8 cellular contexts compared by ENCODE assay signal in the genomic region with DNA sequence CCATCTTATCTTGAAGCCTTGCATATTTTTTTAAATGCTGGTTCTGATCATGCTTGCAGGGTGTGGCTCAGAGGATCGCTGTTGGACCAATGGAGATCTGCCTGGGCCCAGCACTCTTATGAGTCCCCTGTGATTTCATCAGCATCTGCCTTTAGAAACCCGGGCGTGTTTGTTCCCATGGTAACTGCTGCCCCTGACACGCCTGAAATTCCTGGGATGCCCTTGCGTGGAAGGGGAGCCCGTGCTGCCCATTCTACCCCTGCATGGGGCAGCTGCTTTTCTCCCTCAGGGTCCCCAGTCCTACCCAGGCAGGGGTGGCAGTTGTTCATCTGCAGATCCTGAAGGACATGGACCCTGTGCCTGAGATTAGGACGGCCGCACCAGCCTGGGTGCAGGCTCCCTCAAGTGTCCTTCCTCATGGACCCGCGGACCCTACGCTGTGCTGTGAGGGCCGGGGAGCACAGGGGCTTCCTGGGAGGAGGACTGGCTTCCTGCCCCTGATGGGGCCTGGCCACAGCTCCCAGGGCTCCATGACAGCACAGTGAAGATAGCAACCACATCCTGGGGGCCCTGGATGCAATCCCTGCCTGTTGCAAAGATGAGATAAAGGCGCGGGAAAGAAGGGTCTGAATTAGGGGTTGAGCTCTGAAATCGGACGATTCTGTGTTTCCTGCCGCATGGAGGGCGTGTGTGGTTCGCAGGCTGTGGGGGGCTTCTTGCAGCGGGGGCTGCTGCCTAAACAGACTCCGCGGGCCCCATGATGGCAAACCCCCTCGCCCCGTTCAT.
DNase-seq lines count a peak whose midpoint lies in the region; ATAC-seq and TF ChIP-seq lines count a peak whose summit lies in the region.

No MANE protein-coding gene starts in this region.

- no peak for TF ChIP-seq CTCF in OCI-LY7 (conservative IDR thresholded peaks at IDR 0.05; ENCODE audit: low read length)

- no TSS peak for BruUV-seq in OCI-LY7 (replicated peaks; lab: Mats Ljungman, UMichigan)

- no peak overlapping the region for H3K4me2 ChIP-seq in OCI-LY7 (ENCODE audit: low read length)

- H3K4me3 ChIP-seq in mucosa of rectum (ENCODE audit: low read length in 2 of 2) (peak overlapping the region; percentile 3 to 31), OCI-LY7 (ENCODE audit: low read depth, low read length, poor library complexity, severe bottlenecking) (no peak overlapping the region)

- H3K27ac ChIP-seq in mucosa of rectum (ENCODE audit: low read depth in 2 of 2, low read length in 2 of 2) (no peak overlapping the region), OCI-LY7 (ENCODE audit: low read depth, low read length, poor library complexity, severe bottlenecking) (no peak overlapping the region)

- intact Hi-C loops in posterior vena cava (cut with DNase I) (no loop called here), OCI-LY7 (cut with micrococcal nuclease; ENCODE audit: unreplicated experiment) (no loop called here)

- no peaks in the 10 kb centered on the region for H4K20me1 ChIP-seq in OCI-LY7 (ENCODE audit: insufficient read depth, low read length)

- H3K36me3 ChIP-seq in mucosa of rectum (ENCODE audit: control insufficient read depth in 2 of 2, insufficient read depth in 2 of 2, low read length in 2 of 2) (no peaks in the 10 kb centered on the region), OCI-LY7 (ENCODE audit: insufficient read depth, low read length) (no peaks in the 10 kb centered on the region)

- H3K79me2 ChIP-seq in OCI-LY7 (ENCODE audit: insufficient read depth, low read depth, low read length): no peaks in the 10 kb centered on the region

- DNase-seq in GM04503 (ENCODE audit: low read depth) (peak; percentile 75), NCI-H526 treated with DMSO at 0.1 percent for 48 hours (lab: John Stamatoyannopoulos, UW) (peak; percentile 46), dedifferentiated amniotic fluid mesenchymal stem cell (ENCODE audit: extremely low spot score) (peak; percentile 61), DMS114 treated with DMSO at 0.1 percent for 48 hours (lab: John Stamatoyannopoulos, UW; ENCODE audit: unreplicated experiment) (no peak), posterior vena cava (ENCODE audit: low spot score) (no peak), OCI-LY7 (ENCODE audit: low spot score) (no peak)

- ATAC-seq in GM18520 (IDR thresholded peaks at IDR 0.05; ENCODE audit: unreplicated experiment): no peak

- H2AFZ ChIP-seq in OCI-LY7 (ENCODE audit: low read length): no peak overlapping the region

- peaks cover 2 to 4% of the 10 kb centered on the region in 2 donors for H3K4me1 ChIP-seq in mucosa of rectum (ENCODE audit: control insufficient read depth in 2 of 2, insufficient read depth in 2 of 2, low read length in 2 of 2)
- H3K4me1 ChIP-seq in OCI-LY7 (ENCODE audit: insufficient read depth, low read length, poor library complexity, severe bottlenecking): no peaks in the 10 kb centered on the region

- H3K9me3 ChIP-seq in mucosa of rectum (ENCODE audit: control insufficient read depth in 2 of 2, low read length in 2 of 2) (no peaks in the 10 kb centered on the region), OCI-LY7 (ENCODE audit: low read length) (no peaks in the 10 kb centered on the region)

- H3K27me3 ChIP-seq in mucosa of rectum (ENCODE audit: control insufficient read depth in 2 of 2, insufficient read depth in 2 of 2, low read length in 2 of 2): no peaks in the 10 kb centered on the region

- no peak overlapping the region for H3K9ac ChIP-seq in mucosa of rectum (ENCODE audit: low read depth in 1 of 2, low read length in 2 of 2)

- CTCF ChIA-PET in OCI-LY7 (lab: Charles Lee; ENCODE audit: unreplicated experiment): no interaction called here

- H3K9me2 ChIP-seq in OCI-LY7 (ENCODE audit: insufficient read depth, low read length): no peaks in the 10 kb centered on the region

- POLR2A ChIA-PET in OCI-LY7 (lab: Charles Lee): interaction anchor here (0.6 kb wide), 1 partner anchor 44 kb away, joined by 5 read pairs; no protein-coding TSS in a partner anchor

Comparison
In these comparisons a context has a peak if more than half of its experiments do, and no peak if none do; other contexts are left out.
1. DNase-seq: peak in GM04503 (single experiment), NCI-H526 treated with DMSO at 0.1 percent for 48 hours (single experiment) and dedifferentiated amniotic fluid mesenchymal stem cell (single experiment); none in DMS114 treated with DMSO at 0.1 percent for 48 hours (single experiment), posterior vena cava (single experiment) and OCI-LY7 (single experiment).